ENCODE assay signal across 11 cellular contexts in the genomic region with DNA sequence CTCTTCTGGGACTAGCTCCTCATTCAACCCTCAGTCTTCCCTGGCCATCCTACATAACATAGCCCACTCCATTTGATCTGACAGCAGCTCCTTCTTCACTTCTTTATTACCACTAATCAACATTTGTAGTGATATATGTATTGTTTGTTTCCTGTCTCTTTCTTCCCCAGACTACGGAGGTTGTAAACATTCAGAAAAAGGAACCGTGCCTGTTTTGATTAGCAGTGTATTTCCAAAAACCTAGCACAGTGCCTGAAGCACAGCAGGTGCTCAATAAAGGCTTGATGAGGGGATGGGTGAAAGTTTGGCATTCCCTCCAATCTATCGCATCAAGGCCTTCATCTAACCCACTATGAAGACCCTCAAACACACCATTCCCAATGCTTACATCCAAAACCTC.
"Had no signal": no experiment of that assay in that cellular context is flagged by ENCODE, and none has a peak within 500 bp of the region (broad histone marks: within the 10 kb centered on the region; RNA-seq: fewer than 3 reads in every experiment).

No MANE protein-coding gene starts in this region.

- H3K4me3 Mint-ChIP-seq: activated B cell treated with CpG ODN at 0.5 μM for 24 hours; activated T-cell treated with anti-CD3 and anti-CD28 coated beads, Interleukin-2, amount 50 U/mL, for 24 hours; stimulated activated effector memory CD8-positive, alpha-beta T cell treated with anti-CD3 and anti-CD28 coated beads, Interleukin-12 subunit alpha, Interleukin-12 subunit beta, amount 100 ng/mL, for 72 hours; T-helper 1 cell treated with Interleukin-12 subunit alpha and Interleukin-12 subunit beta and Interleukin-4 antibody, amounts not matched to agents 30 μg/mL and 1 μg/mL, for 36 hours had no signal

- H2AFZ ChIP-seq: hepatocyte had no signal

- H3K36me3 ChIP-seq: gastroesophageal sphincter, transverse colon had no signal

- H3K9me3 Mint-ChIP-seq: activated B cell treated with CpG ODN at 0.5 μM for 24 hours; activated T-cell treated with anti-CD3 and anti-CD28 coated beads, Interleukin-2, amount 50 U/mL, for 24 hours; stimulated activated effector memory CD8-positive, alpha-beta T cell treated with anti-CD3 and anti-CD28 coated beads, Interleukin-12 subunit alpha, Interleukin-12 subunit beta, amount 100 ng/mL, for 72 hours; T-helper 1 cell treated with Interleukin-12 subunit alpha and Interleukin-12 subunit beta and Interleukin-4 antibody, amounts not matched to agents 30 μg/mL and 1 μg/mL, for 36 hours had no signal

- DNase-seq: activated B cell treated with CpG ODN at 0.5 μM for 24 hours; activated CD4-positive, alpha-beta T cell treated with anti-CD3 and anti-CD28 coated beads, Interleukin-2, amount 50 U/mL, for 1 hour; activated gamma-delta T cell; activated T-cell treated with anti-CD3 and anti-CD28 coated beads, Interleukin-2, amount 50 U/mL, for 24 hours; left ventricle myocardium superior; right cardiac atrium; transverse colon had no signal

- H3K27ac ChIP-seq: hepatocyte had no signal

- H3K27ac Mint-ChIP-seq: activated B cell treated with CpG ODN at 0.5 μM for 24 hours; activated T-cell treated with anti-CD3 and anti-CD28 coated beads, Interleukin-2, amount 50 U/mL, for 24 hours; stimulated activated effector memory CD8-positive, alpha-beta T cell treated with anti-CD3 and anti-CD28 coated beads, Interleukin-12 subunit alpha, Interleukin-12 subunit beta, amount 100 ng/mL, for 72 hours; T-helper 1 cell treated with Interleukin-12 subunit alpha and Interleukin-12 subunit beta and Interleukin-4 antibody, amounts not matched to agents 30 μg/mL and 1 μg/mL, for 36 hours had no signal

- H3K4me2 ChIP-seq: hepatocyte had no signal

- H3K27me3 ChIP-seq: gastroesophageal sphincter, hepatocyte, transverse colon had no signal

- ATAC-seq: gastroesophageal sphincter; left ventricle myocardium superior; right cardiac atrium; stimulated activated effector memory CD8-positive, alpha-beta T cell treated with anti-CD3 and anti-CD28 coated beads, Interleukin-12 subunit alpha, Interleukin-12 subunit beta, amount 100 ng/mL, for 72 hours had no signal

- H3K27me3 Mint-ChIP-seq: activated B cell treated with CpG ODN at 0.5 μM for 24 hours; activated T-cell treated with anti-CD3 and anti-CD28 coated beads, Interleukin-2, amount 50 U/mL, for 24 hours had no signal

- H3K9me3 ChIP-seq: gastroesophageal sphincter, transverse colon had no signal

- H3K4me3 ChIP-seq: gastroesophageal sphincter, hepatocyte, transverse colon had no signal

- H3K36me3 Mint-ChIP-seq: stimulated activated effector memory CD8-positive, alpha-beta T cell treated with anti-CD3 and anti-CD28 coated beads, Interleukin-12 subunit alpha, Interleukin-12 subunit beta, amount 100 ng/mL, for 72 hours had no signal
